In the genomic region with DNA sequence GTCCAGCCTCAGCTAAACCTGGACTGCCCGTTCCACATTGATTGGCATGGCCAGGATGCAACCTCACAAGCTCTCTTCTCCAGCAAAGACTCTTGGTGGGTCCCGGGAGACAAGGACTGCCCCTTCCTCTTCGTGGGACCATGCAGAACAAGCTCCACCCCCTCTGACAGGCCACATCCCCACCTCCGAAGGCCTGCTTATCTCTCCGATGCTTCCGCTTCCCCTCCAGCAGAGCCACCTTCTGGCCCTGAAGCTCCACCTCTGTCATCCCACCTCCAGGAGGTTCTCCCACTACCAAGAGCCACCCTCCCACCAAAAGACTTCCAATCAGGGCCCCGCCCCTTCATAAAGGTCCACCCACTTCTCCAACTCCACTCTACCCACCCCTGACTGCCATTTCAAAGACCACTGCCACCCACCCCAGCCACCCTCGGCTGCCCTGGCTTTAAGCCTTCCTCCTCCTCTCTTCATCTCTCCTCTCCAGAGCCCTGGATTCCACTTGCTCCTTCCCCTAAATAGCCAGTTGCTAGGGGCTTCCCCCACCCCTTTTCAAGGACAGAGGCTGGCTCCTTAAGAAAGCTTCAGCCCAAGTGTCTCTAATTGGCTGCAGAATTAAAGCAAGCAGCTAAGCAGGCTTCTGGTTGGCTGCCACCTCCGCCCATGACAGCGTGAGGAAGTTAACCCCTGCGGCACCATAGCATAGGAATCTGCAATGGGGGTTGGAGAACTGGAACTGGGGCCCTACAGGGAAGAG, we compare ENCODE assay signal across 17 cellular contexts. TPM values are rescaled to one million over a fixed set of nuclear protein-coding genes. Genes with fewer than 3 reads are reported as not detected.
DNase-seq lines count a peak whose midpoint lies in the region; ATAC-seq and TF ChIP-seq lines count a peak whose summit lies in the region.
"Had no signal": no experiment of that assay in that cellular context is flagged by ENCODE, and none has a peak within 500 bp of the region (broad histone marks: within the 10 kb centered on the region; RNA-seq: fewer than 3 reads in every experiment).

No MANE protein-coding gene starts in this region.

- H3K36me3 Mint-ChIP-seq in CD8-positive, alpha-beta memory T cell = peaks cover 3 to 64% (median 11%) of the 10 kb centered on the region in 3 donors
- H3K36me3 Mint-ChIP-seq in chondrocyte (ENCODE audit: low read depth) = peaks cover 3% of the 10 kb centered on the region

- peak in 1 of 5 donors; percentile 21 for DNase-seq in CD8-positive, alpha-beta memory T cell
- peak; percentile 54 for DNase-seq in chondrocyte (ENCODE audit: low spot score)
- DNase-seq in middle frontal gyrus (ENCODE audit: extremely low spot score, low spot score) = peak; percentile 75
- DNase-seq in kidney tubule cell (ENCODE audit: low spot score) = no peak
- no peak for DNase-seq in Right ventricle myocardium superior
- DNase-seq in NCI-H446 treated with DMSO at 0.1 percent for 48 hours (lab: John Stamatoyannopoulos, UW) = no peak
- no peak for DNase-seq in globus pallidus (ENCODE audit: low spot score)
- DNase-seq: activated B cell treated with CpG ODN at 0.5 μM for 24 hours; activated T-cell treated with anti-CD3 and anti-CD28 coated beads, Interleukin-2, amount 50 U/mL, for 4 hours; body of pancreas; KBM-7; NCI-H1694 had no signal

- no peaks in the 10 kb centered on the region for H3K36me3 ChIP-seq in CD8-positive, alpha-beta memory T cell (ENCODE audit: insufficient read depth, low read length)
- H3K36me3 ChIP-seq in Loucy (ENCODE audit: insufficient read depth, low read length) = peaks cover 7% of the 10 kb centered on the region; the same call in 1 of the 2 replicates
- H3K36me3 ChIP-seq: right atrium auricular region, SJSA1 had no signal

- peak overlapping the region; percentile 43 for H3K4me2 ChIP-seq in Loucy (ENCODE audit: low read depth, low read length, poor library complexity, severe bottlenecking)

- CTCF ChIA-PET in CD8-positive, alpha-beta memory T cell (lab: Charles Lee) = no interaction called here

- no peaks in the 10 kb centered on the region for H3K27me3 Mint-ChIP-seq in CD8-positive, alpha-beta memory T cell
- H3K27me3 Mint-ChIP-seq in chondrocyte (ENCODE audit: low read depth) = peaks cover 24% of the 10 kb centered on the region

- H4K20me1 ChIP-seq in Loucy (ENCODE audit: insufficient read depth, low read length, poor library complexity, severe bottlenecking) = no peaks in the 10 kb centered on the region

- peaks cover 5 to 19% (median 15%) of the 10 kb centered on the region in 3 donors for H3K4me1 Mint-ChIP-seq in CD8-positive, alpha-beta memory T cell
- H3K4me1 Mint-ChIP-seq in chondrocyte (ENCODE audit: low read depth) = peaks cover 5% of the 10 kb centered on the region
- H3K4me1 Mint-ChIP-seq: activated B cell treated with CpG ODN at 0.5 μM for 24 hours had no signal

- intact Hi-C loops in Right ventricle myocardium superior (cut with DNase I) = no loop called here

- peak overlapping the region in 4 of 8 donors; percentile 29 to 95 (median 66) for H3K27ac Mint-ChIP-seq in CD8-positive, alpha-beta memory T cell
- H3K27ac Mint-ChIP-seq in chondrocyte (ENCODE audit: unreplicated experiment) = no peak overlapping the region
- H3K27ac Mint-ChIP-seq: activated B cell treated with CpG ODN at 0.5 μM for 24 hours had no signal

- TF ChIP-seq CTCF in Loucy (conservative IDR thresholded peaks at IDR 0.05; ENCODE audit: low read length) (no peak), chondrocyte (IDR thresholded peaks at IDR 0.05) (no peak)

- no peak for ATAC-seq in Right ventricle myocardium superior (ENCODE audit: poor library complexity)
- ATAC-seq: activated T-cell treated with anti-CD3 and anti-CD28 coated beads, Interleukin-2, amount 50 U/mL, for 4 hours; body of pancreas had no signal

- POLR2A ChIA-PET in CD8-positive, alpha-beta memory T cell (lab: Charles Lee) = no interaction called here

- no peaks in the 10 kb centered on the region for H3K9me3 Mint-ChIP-seq in CD8-positive, alpha-beta memory T cell
- H3K9me3 Mint-ChIP-seq in chondrocyte (ENCODE audit: low read depth) = no peaks in the 10 kb centered on the region
- H3K9me3 Mint-ChIP-seq: activated B cell treated with CpG ODN at 0.5 μM for 24 hours; activated T-cell treated with anti-CD3 and anti-CD28 coated beads, Interleukin-2, amount 50 U/mL, for 4 hours had no signal

- peaks cover 3% of the 10 kb centered on the region; the same call in 1 of the 2 replicates for H3K79me2 ChIP-seq in Loucy (ENCODE audit: insufficient read depth, low read length)

- H2AFZ ChIP-seq in Loucy (ENCODE audit: low read length) = no peak overlapping the region

- no peaks in the 10 kb centered on the region for H3K4me1 ChIP-seq in CD8-positive, alpha-beta memory T cell (ENCODE audit: insufficient read depth, low read length)
- peaks cover 6% of the 10 kb centered on the region for H3K4me1 ChIP-seq in Loucy (ENCODE audit: insufficient read depth, low read length, poor library complexity, severe bottlenecking)

- no peak overlapping the region for H3K9ac ChIP-seq in Loucy (ENCODE audit: low read depth, low read length, poor library complexity, severe bottlenecking)

- H3K9me3 ChIP-seq in CD8-positive, alpha-beta memory T cell (ENCODE audit: low read length) = no peaks in the 10 kb centered on the region
- no peaks in the 10 kb centered on the region for H3K9me3 ChIP-seq in Loucy (ENCODE audit: insufficient read depth, low read depth, low read length)
- H3K9me3 ChIP-seq: body of pancreas, right atrium auricular region, SJSA1 had no signal

- no peak overlapping the region for H3K4me3 Mint-ChIP-seq in CD8-positive, alpha-beta memory T cell
- no peak overlapping the region for H3K4me3 Mint-ChIP-seq in chondrocyte (ENCODE audit: unreplicated experiment)
- H3K4me3 Mint-ChIP-seq: activated B cell treated with CpG ODN at 0.5 μM for 24 hours; activated T-cell treated with anti-CD3 and anti-CD28 coated beads, Interleukin-2, amount 50 U/mL, for 4 hours had no signal

- no peaks in the 10 kb centered on the region for H3F3A ChIP-seq in Loucy (ENCODE audit: low read depth)

- H3K4me3 ChIP-seq in CD8-positive, alpha-beta memory T cell (ENCODE audit: low read length) = no peak overlapping the region
- H3K4me3 ChIP-seq in Loucy (ENCODE audit: low read length, poor library complexity, severe bottlenecking) = peak overlapping the region; percentile 17
- H3K4me3 ChIP-seq: body of pancreas, right atrium auricular region, SJSA1 had no signal

- no peaks in the 10 kb centered on the region for H3K27me3 ChIP-seq in CD8-positive, alpha-beta memory T cell (ENCODE audit: insufficient read depth, low read length, poor library complexity, severe bottlenecking)
- H3K27me3 ChIP-seq in Loucy (ENCODE audit: insufficient read depth, low read length, poor library complexity, severe bottlenecking) = no peaks in the 10 kb centered on the region
- H3K27me3 ChIP-seq: body of pancreas had no signal

- H3K27ac ChIP-seq in CD8-positive, alpha-beta memory T cell (ENCODE audit: low read depth, low read length) = peak overlapping the region; percentile 47
- H3K27ac ChIP-seq: body of pancreas, C4-2B, epithelial cell of prostate, right atrium auricular region, SJSA1 had no signal

- H3K9me2 ChIP-seq in Loucy (replicated peaks; ENCODE audit: low read depth, low read length) = no peaks in the 10 kb centered on the region

RNA-seq across cellular contexts. Expression of a gene that starts 9.9 kb away (rescaled TPM):
- 1 to 10 TPM; 4.3 to 4.9 TPM for total RNA-seq in CD8-positive, alpha-beta memory T cell
- polyA plus RNA-seq in CD8-positive, alpha-beta memory T cell = 6.7 TPM
- total RNA-seq in chondrocyte (1.7 to 2.0 TPM (median 1.7 TPM) in 3 replicates), Right ventricle myocardium superior (0.40 TPM)
- total RNA-seq: SJSA1 had no signal

RNA-seq across cellular contexts. Expression of a gene that starts 14.5 kb away (rescaled TPM):
- not detected for total RNA-seq in CD8-positive, alpha-beta memory T cell
- 4.6 TPM for polyA plus RNA-seq in CD8-positive, alpha-beta memory T cell
- total RNA-seq in chondrocyte = not detected in 3 replicates
- not detected for total RNA-seq in Right ventricle myocardium superior
- total RNA-seq: activated B cell treated with CpG ODN at 0.5 μM for 24 hours; activated T-cell treated with anti-CD3 and anti-CD28 coated beads, Interleukin-2, amount 50 U/mL, for 4 hours; body of pancreas; right atrium auricular region; SJSA1 had no signal

RNA-seq across cellular contexts. Expression of a gene that starts 25.1 kb away (rescaled TPM):
- 100 to 1,000 TPM; 246 to 247 TPM for total RNA-seq in CD8-positive, alpha-beta memory T cell
- 1,052 TPM for polyA plus RNA-seq in CD8-positive, alpha-beta memory T cell
- total RNA-seq in chondrocyte (not detected in 3 replicates), Right ventricle myocardium superior (17.1 TPM)

RNA-seq across cellular contexts. Expression of a gene that starts 31.5 kb away (rescaled TPM):
- 10 to 100 TPM; 54.3 to 55.6 TPM for total RNA-seq in CD8-positive, alpha-beta memory T cell
- 18.7 TPM for polyA plus RNA-seq in CD8-positive, alpha-beta memory T cell
- total RNA-seq in chondrocyte (77.3 to 82.9 TPM (median 81.1 TPM) in 3 replicates), Right ventricle myocardium superior (43.1 TPM)

RNA-seq across cellular contexts. Expression of a gene that starts 42.5 kb away (rescaled TPM):
- not detected for total RNA-seq in CD8-positive, alpha-beta memory T cell
- not detected for polyA plus RNA-seq in CD8-positive, alpha-beta memory T cell
- not detected in 3 replicates for total RNA-seq in chondrocyte
- total RNA-seq in Right ventricle myocardium superior = not detected
- total RNA-seq: activated B cell treated with CpG ODN at 0.5 μM for 24 hours; activated T-cell treated with anti-CD3 and anti-CD28 coated beads, Interleukin-2, amount 50 U/mL, for 4 hours; body of pancreas; right atrium auricular region; SJSA1 had no signal

Comparison
In these comparisons a context has a peak if more than half of its experiments do, and no peak if none do; other contexts are left out.
1. DNase-seq: peak in chondrocyte (single experiment) and middle frontal gyrus (single experiment); none in kidney tubule cell (single experiment), Right ventricle myocardium superior (single experiment), NCI-H446 treated with DMSO at 0.1 percent for 48 hours (single experiment) and globus pallidus (single experiment).
2. RNA of a gene that starts 25.1 kb away (total RNA-seq): 246 to 247 TPM in CD8-positive, alpha-beta memory T cell and 17.1 TPM in Right ventricle myocardium superior (single experiment); not detected in chondrocyte; every median in the first group is over 10 times any median in the second.